In genomic region chr1:75796376-75797272, GRCh38 we compare ENCODE assay signal across 8 cellular contexts. TPM values are rescaled to one million over a fixed set of nuclear protein-coding genes. Genes with fewer than 3 reads are reported as not detected.
DNase-seq lines count a peak whose midpoint lies in the region; ATAC-seq, FAIRE-seq and TF ChIP-seq lines count a peak whose summit lies in the region.

Gene MSH4 (plus strand): TSS chr1:75796882. CDS start chr1:75796986, 104 bp downstream.

- H3K4me3 ChIP-seq in H1 (ENCODE audit: extremely low read depth in 1 of 4, insufficient read depth in 2 of 4, low read depth in 3 of 4, low read length in 4 of 4) = no peak within 1 kb of the TSS

- H4K20me1 ChIP-seq in H1 (replicated peaks in 1 of 2; ENCODE audit: control insufficient read depth in 1 of 2, insufficient read depth in 2 of 2, low read length in 2 of 2) = peaks cover 8 to 10% of the 10 kb centered on the region in 2 experiments

- H3K4ac ChIP-seq in H1 (replicated peaks; ENCODE audit: insufficient read length, low read depth, low read length) = no peak within 1 kb of the TSS

- CTCF ChIA-PET in activated CD4-positive, alpha-beta memory T cell treated with anti-CD3 and anti-CD28 coated beads for 36 hours (lab: Charles Lee) = no interaction called here
- CTCF ChIA-PET in activated CD4-positive, alpha-beta memory T cell treated with anti-CD3 and anti-CD28 coated beads, Interleukin-2, amount 10 ng/mL, durations not matched to agents 7 days and 5 days (lab: Charles Lee) = no interaction called here
- CTCF ChIA-PET in H1 (lab: Charles Lee; ENCODE audit: partially characterized antibody) = no interaction called here

- no peak for TF ChIP-seq RAD21 in H1 (IDR thresholded peaks at IDR 0.05 in 1 of 2, conservative IDR thresholded peaks at IDR 0.05 in 1 of 2; ENCODE audit: low read depth in 2 of 2, low read length in 2 of 2)

- POLR2A ChIA-PET in activated CD4-positive, alpha-beta memory T cell treated with anti-CD3 and anti-CD28 coated beads for 36 hours (lab: Charles Lee) = interaction anchor here (1.0 to 2.2 kb wide), 3 partner anchors 9 to 20 kb away, joined by 4 to 20 read pairs (median 5); partner anchors contain the start of gene RABGGTB
- POLR2A ChIA-PET in activated CD4-positive, alpha-beta memory T cell treated with anti-CD3 and anti-CD28 coated beads, Interleukin-2, amount 10 ng/mL, durations not matched to agents 7 days and 5 days (lab: Charles Lee) = interaction anchor here (0.6 to 3.9 kb wide), 4 partner anchors 10 to 227 kb away, joined by 3 to 30 read pairs (median 3); partner anchors contain the start of gene RABGGTB
- POLR2A ChIA-PET in H1 (lab: Charles Lee; ENCODE audit: partially characterized antibody) = interaction anchor here (0.7 to 6.5 kb wide), 9 partner anchors 10 to 219 kb away, joined by 3 to 112 read pairs (median 4); partner anchors contain the start of gene RABGGTB

- no peak within 1 kb of the TSS for H3K23ac ChIP-seq in H1 (ENCODE audit: insufficient read length)

- ATAC-seq in stimulated activated effector memory CD8-positive, alpha-beta T cell treated with anti-CD3 and anti-CD28 coated beads, Interleukin-12 subunit alpha, Interleukin-12 subunit beta, amount 100 ng/mL, for 72 hours = peak; percentile 31
- no peak for ATAC-seq in activated T-helper 17 cell treated with anti-CD3 and anti-CD28 coated beads, Interleukin-2, amount 50 U/mL, for 72 hours (replicated peaks)
- ATAC-seq in HG03108 (IDR thresholded peaks at IDR 0.05; ENCODE audit: unreplicated experiment) = no peak

- no peaks in the 10 kb centered on the region for H3K27me3 Mint-ChIP-seq in activated CD4-positive, alpha-beta memory T cell treated with anti-CD3 and anti-CD28 coated beads for 36 hours
- H3K27me3 Mint-ChIP-seq in activated CD4-positive, alpha-beta memory T cell treated with anti-CD3 and anti-CD28 coated beads, Interleukin-2, amount 10 ng/mL, durations not matched to agents 7 days and 5 days = no peaks in the 10 kb centered on the region
- H3K27me3 Mint-ChIP-seq in activated T-helper 17 cell treated with anti-CD3 and anti-CD28 coated beads, Interleukin-2, amount 50 U/mL, for 72 hours = no peaks in the 10 kb centered on the region

- H3K4me3 Mint-ChIP-seq in activated CD4-positive, alpha-beta memory T cell treated with anti-CD3 and anti-CD28 coated beads for 36 hours = no peak within 1 kb of the TSS
- no peak within 1 kb of the TSS for H3K4me3 Mint-ChIP-seq in activated CD4-positive, alpha-beta memory T cell treated with anti-CD3 and anti-CD28 coated beads, Interleukin-2, amount 10 ng/mL, durations not matched to agents 7 days and 5 days
- H3K4me3 Mint-ChIP-seq in stimulated activated effector memory CD8-positive, alpha-beta T cell treated with anti-CD3 and anti-CD28 coated beads, Interleukin-12 subunit alpha, Interleukin-12 subunit beta, amount 100 ng/mL, for 72 hours = no peak within 1 kb of the TSS
- no peak within 1 kb of the TSS for H3K4me3 Mint-ChIP-seq in activated T-helper 17 cell treated with anti-CD3 and anti-CD28 coated beads, Interleukin-2, amount 50 U/mL, for 72 hours

- H3K4me1 ChIP-seq in H1 (replicated peaks in 1 of 4; ENCODE audit: control insufficient read depth in 3 of 4, insufficient read depth in 4 of 4, low read length in 3 of 4) = no peaks in the 10 kb centered on the region

- no peak within 1 kb of the TSS for H3K14ac ChIP-seq in H1 (ENCODE audit: insufficient read length)

- H4K8ac ChIP-seq in H1 (ENCODE audit: extremely low read depth, insufficient read depth, low read length) = peak within 1 kb of the TSS; percentile 22; the same call in 1 of the 2 replicates

- peak; percentile 25 for DNase-seq in activated CD4-positive, alpha-beta memory T cell treated with anti-CD3 and anti-CD28 coated beads for 36 hours
- no peak for DNase-seq in activated CD4-positive, alpha-beta memory T cell treated with anti-CD3 and anti-CD28 coated beads, Interleukin-2, amount 10 ng/mL, durations not matched to agents 7 days and 5 days
- DNase-seq in NCI-H1105 treated with DMSO at 0.1 percent for 48 hours (lab: John Stamatoyannopoulos, UW) (peak; percentile 83), H1 (ENCODE audit: low read depth in 1 of 2, low spot score in 2 of 2) (peak in 1 of 2 experiments; percentile 66), NCI-H446 treated with DMSO at 0.1 percent for 48 hours (lab: John Stamatoyannopoulos, UW) (no peak)
- DNase-seq in stimulated activated effector memory CD8-positive, alpha-beta T cell treated with anti-CD3 and anti-CD28 coated beads, Interleukin-12 subunit alpha, Interleukin-12 subunit beta, amount 100 ng/mL, for 72 hours (ENCODE audit: low spot score in 2 of 2) = no peak

- TF ChIP-seq EP300 in H1 (IDR thresholded peaks at IDR 0.05; ENCODE audit: borderline replicate concordance in 1 of 2, low read depth in 2 of 2, low read length in 2 of 2) = no peak

- peaks cover 14% of the 10 kb centered on the region for H3K4me1 Mint-ChIP-seq in activated CD4-positive, alpha-beta memory T cell treated with anti-CD3 and anti-CD28 coated beads for 36 hours (ENCODE audit: low read depth)
- peaks cover 17% of the 10 kb centered on the region for H3K4me1 Mint-ChIP-seq in activated CD4-positive, alpha-beta memory T cell treated with anti-CD3 and anti-CD28 coated beads, Interleukin-2, amount 10 ng/mL, durations not matched to agents 7 days and 5 days
- H3K4me1 Mint-ChIP-seq in stimulated activated effector memory CD8-positive, alpha-beta T cell treated with anti-CD3 and anti-CD28 coated beads, Interleukin-12 subunit alpha, Interleukin-12 subunit beta, amount 100 ng/mL, for 72 hours = peaks cover 25% of the 10 kb centered on the region
- peaks cover 13% of the 10 kb centered on the region for H3K4me1 Mint-ChIP-seq in activated T-helper 17 cell treated with anti-CD3 and anti-CD28 coated beads, Interleukin-2, amount 50 U/mL, for 72 hours

- H3K9ac ChIP-seq in H1 (replicated peaks in 1 of 4; ENCODE audit: extremely low read depth in 1 of 4, low read depth in 3 of 4, low read length in 3 of 4) = no peak within 1 kb of the TSS; a peak in 1 of 7 replicates

- no peak within 1 kb of the TSS for H2BK12ac ChIP-seq in H1 (ENCODE audit: low read depth, low read length)

- no peak within 1 kb of the TSS for H2BK120ac ChIP-seq in H1 (replicated peaks; ENCODE audit: low read depth, low read length)

- no peak within 1 kb of the TSS for H2AK5ac ChIP-seq in H1 (ENCODE audit: low read depth, low read length)

- 0 out of 2 replicates have a peak within 1 kb of the TSS, but pooled peaks have one; percentile 13 for H2BK5ac ChIP-seq in H1 (ENCODE audit: low read depth, low read length)

- peaks cover 16 to 64% (median 39%) of the 10 kb centered on the region in 4 experiments for H3K36me3 ChIP-seq in H1 (ENCODE audit: control insufficient read depth in 2 of 4, insufficient read depth in 4 of 4, low read length in 3 of 4)

- no peak within 1 kb of the TSS for H4K91ac ChIP-seq in H1 (replicated peaks; ENCODE audit: insufficient read length, low read length)

- WGBS in H1 (ENCODE audit: extremely low coverage in 1 of 2, insufficient coverage in 1 of 2, insufficient read length in 1 of 2, insufficient replicate concordance in 2 of 2, low coverage in 1 of 2, low lambda C conversion rate in 2 of 2, missing lambda C conversion rate in 1 of 2), 2 experiments = 91% methylated on average over 30 of the region's 34 CpGs; no CpG with 5 or more reads in 1 of the 2 experiments

- no peak within 1 kb of the TSS for H2BK20ac ChIP-seq in H1 (ENCODE audit: low read length)

- H3K27me3 ChIP-seq in H1 (replicated peaks in 1 of 4; ENCODE audit: control insufficient read depth in 3 of 4, extremely low read depth in 1 of 4, insufficient read depth in 3 of 4, low read length in 3 of 4) = no peaks in the 10 kb centered on the region

- H3K9me3 ChIP-seq in H1 (ENCODE audit: insufficient read depth in 2 of 2, low read depth in 1 of 2, low read length in 1 of 2) = no peaks in the 10 kb centered on the region

- intact Hi-C loops in activated CD4-positive, alpha-beta memory T cell treated with anti-CD3 and anti-CD28 coated beads for 36 hours (cut with micrococcal nuclease) = no loop called here

- H3K23me2 ChIP-seq in H1 (ENCODE audit: low read depth, low read length) = no peaks in the 10 kb centered on the region

- no peak for FAIRE-seq in H1 (lab: Jason Lieb, UNC)

- no peak within 1 kb of the TSS for H3K18ac ChIP-seq in H1 (ENCODE audit: extremely low read depth, low read length)

- no peak within 1 kb of the TSS for H2AFZ ChIP-seq in H1 (ENCODE audit: low read length)

- TF ChIP-seq CTCF in H1 (IDR thresholded peaks at IDR 0.05; ENCODE audit: control extremely low read depth in 1 of 3, insufficient read depth in 1 of 3, low read depth in 1 of 3, low read length in 3 of 3) = no peak

- no peak within 1 kb of the TSS for H3K56ac ChIP-seq in H1 (replicated peaks; ENCODE audit: insufficient read length, low read depth, low read length)

- TF ChIP-seq POLR2A in H1 (IDR thresholded peaks at IDR 0.05; ENCODE audit: control extremely low read depth in 1 of 2, low read depth in 2 of 2, low read length in 2 of 2) = peak; percentile 70 to 90

- H3K27ac ChIP-seq in H1 (ENCODE audit: low read depth, low read length) = no peak within 1 kb of the TSS

- H3K79me2 ChIP-seq in H1 (ENCODE audit: control insufficient read depth in 1 of 2, insufficient read depth in 2 of 2, low read length in 2 of 2) = peaks cover 0 to 8% of the 10 kb centered on the region in 2 experiments; a peak in 1 of 4 replicates

- no peak within 1 kb of the TSS for H4K5ac ChIP-seq in H1 (ENCODE audit: insufficient read length, low read depth, low read length)

- no peak within 1 kb of the TSS for H2BK15ac ChIP-seq in H1 (ENCODE audit: low read length)

- H3K79me1 ChIP-seq in H1 (ENCODE audit: low read depth, low read length) = no peaks in the 10 kb centered on the region; the same call in 1 of the 2 replicates

- peaks cover 50% of the 10 kb centered on the region for H3K36me3 Mint-ChIP-seq in activated CD4-positive, alpha-beta memory T cell treated with anti-CD3 and anti-CD28 coated beads for 36 hours
- H3K36me3 Mint-ChIP-seq in activated CD4-positive, alpha-beta memory T cell treated with anti-CD3 and anti-CD28 coated beads, Interleukin-2, amount 10 ng/mL, durations not matched to agents 7 days and 5 days (ENCODE audit: low read depth) = peaks cover 64% of the 10 kb centered on the region
- H3K36me3 Mint-ChIP-seq in stimulated activated effector memory CD8-positive, alpha-beta T cell treated with anti-CD3 and anti-CD28 coated beads, Interleukin-12 subunit alpha, Interleukin-12 subunit beta, amount 100 ng/mL, for 72 hours = peaks cover 78% of the 10 kb centered on the region
- peaks cover 77% of the 10 kb centered on the region for H3K36me3 Mint-ChIP-seq in activated T-helper 17 cell treated with anti-CD3 and anti-CD28 coated beads, Interleukin-2, amount 50 U/mL, for 72 hours (ENCODE audit: low read depth)

- no peak within 1 kb of the TSS for H3K4me2 ChIP-seq in H1 (ENCODE audit: insufficient read depth in 1 of 2, low read depth in 2 of 2, low read length in 2 of 2)

- peak within 1 kb of the TSS; percentile 1 for H3K27ac Mint-ChIP-seq in activated CD4-positive, alpha-beta memory T cell treated with anti-CD3 and anti-CD28 coated beads for 36 hours
- no peak within 1 kb of the TSS for H3K27ac Mint-ChIP-seq in activated CD4-positive, alpha-beta memory T cell treated with anti-CD3 and anti-CD28 coated beads, Interleukin-2, amount 10 ng/mL, durations not matched to agents 7 days and 5 days
- H3K27ac Mint-ChIP-seq in stimulated activated effector memory CD8-positive, alpha-beta T cell treated with anti-CD3 and anti-CD28 coated beads, Interleukin-12 subunit alpha, Interleukin-12 subunit beta, amount 100 ng/mL, for 72 hours = peak within 1 kb of the TSS; percentile 41
- no peak within 1 kb of the TSS for H3K27ac Mint-ChIP-seq in activated T-helper 17 cell treated with anti-CD3 and anti-CD28 coated beads, Interleukin-2, amount 50 U/mL, for 72 hours

- no peaks in the 10 kb centered on the region for H3K9me3 Mint-ChIP-seq in activated CD4-positive, alpha-beta memory T cell treated with anti-CD3 and anti-CD28 coated beads for 36 hours
- no peaks in the 10 kb centered on the region for H3K9me3 Mint-ChIP-seq in activated CD4-positive, alpha-beta memory T cell treated with anti-CD3 and anti-CD28 coated beads, Interleukin-2, amount 10 ng/mL, durations not matched to agents 7 days and 5 days
- H3K9me3 Mint-ChIP-seq in stimulated activated effector memory CD8-positive, alpha-beta T cell treated with anti-CD3 and anti-CD28 coated beads, Interleukin-12 subunit alpha, Interleukin-12 subunit beta, amount 100 ng/mL, for 72 hours = no peaks in the 10 kb centered on the region
- no peaks in the 10 kb centered on the region for H3K9me3 Mint-ChIP-seq in activated T-helper 17 cell treated with anti-CD3 and anti-CD28 coated beads, Interleukin-2, amount 50 U/mL, for 72 hours

RNA-seq across cellular contexts. Expression of gene MSH4, which starts in this region (rescaled TPM):
- under 1 TPM; 0.12 to 0.43 TPM for total RNA-seq in activated CD4-positive, alpha-beta memory T cell treated with anti-CD3 and anti-CD28 coated beads for 36 hours
- under 1 TPM; 0.20 to 0.25 TPM for total RNA-seq in activated CD4-positive, alpha-beta memory T cell treated with anti-CD3 and anti-CD28 coated beads, Interleukin-2, amount 10 ng/mL, durations not matched to agents 7 days and 5 days
- 0.22 and 0.25 TPM in 2 replicates for total RNA-seq in H1 (2021; fragmentation: NEBNext Ultra II Directional; extraction: Animal tissue kit (Norgen Biotek cat#: 25700))
- polyA plus RNA-seq in H1 (2011; rRNA removed) = 0.02 and 0.03 TPM in 2 replicates
- polyA plus RNA-seq in H1 (2011; cell fraction: cytosol; rRNA removed) = not detected
- 0.23 TPM for polyA plus RNA-seq in H1 (2011; cell fraction: nucleus; rRNA removed)
- polyA plus RNA-seq in H1 (2012, experiment 1 of 2) = 0.08 TPM in 1 of 4 replicates, not detected in the others
- not detected for polyA plus RNA-seq in H1 (2012, experiment 2 of 2)
- polyA plus RNA-seq in H1 (2013, experiment 1 of 2) = 0.04 TPM
- 0.02 TPM for polyA plus RNA-seq in H1 (2013, experiment 2 of 2)
- polyA minus RNA-seq in H1 (2011; rRNA and poly(A)+ RNA removed) = 0.10 and 0.19 TPM in 2 replicates
- not detected for polyA minus RNA-seq in H1 (2011; cell fraction: cytosol; rRNA and poly(A)+ RNA removed)
- 0.90 TPM for polyA minus RNA-seq in H1 (2011; cell fraction: nucleus; rRNA and poly(A)+ RNA removed)
- under 1 TPM; 0.32 to 0.95 TPM for total RNA-seq in activated T-helper 17 cell treated with anti-CD3 and anti-CD28 coated beads, Interleukin-2, amount 50 U/mL, for 72 hours

Comparison
In these comparisons a context has a peak if more than half of its experiments do, and no peak if none do; other contexts are left out.
1. H3K27ac Mint-ChIP-seq: peak in activated CD4-positive, alpha-beta memory T cell treated with anti-CD3 and anti-CD28 coated beads for 36 hours (single experiment) and stimulated activated effector memory CD8-positive, alpha-beta T cell treated with anti-CD3 and anti-CD28 coated beads, Interleukin-12 subunit alpha, Interleukin-12 subunit beta, amount 100 ng/mL, for 72 hours (single experiment); none in activated CD4-positive, alpha-beta memory T cell treated with anti-CD3 and anti-CD28 coated beads, Interleukin-2, amount 10 ng/mL, durations not matched to agents 7 days and 5 days (single experiment) and activated T-helper 17 cell treated with anti-CD3 and anti-CD28 coated beads, Interleukin-2, amount 50 U/mL, for 72 hours (single experiment).
2. Peak in DNase-seq in activated CD4-positive, alpha-beta memory T cell treated with anti-CD3 and anti-CD28 coated beads for 36 hours; RNA of the gene not detected or under 1 TPM.